ENCODE assay signal across 20 cellular contexts in genomic region chr2:85672486-85672885, GRCh38. TPM values are rescaled to one million over a fixed set of nuclear protein-coding genes. Genes with fewer than 3 reads are reported as not detected.
DNase-seq lines count a peak whose midpoint lies in the region; FAIRE-seq and TF ChIP-seq lines count a peak whose summit lies in the region.
"Had no signal": no experiment of that assay in that cellular context is flagged by ENCODE, and none has a peak within 500 bp of the region (broad histone marks: within the 10 kb centered on the region; RNA-seq: fewer than 3 reads in every experiment).

No MANE protein-coding gene starts in this region.

- intact Hi-C loops in sigmoid colon (cut with DNase I) = no loop called here
- intact Hi-C loops in CD4-positive, alpha-beta memory T cell (cut with micrococcal nuclease) = no loop called here

- no peaks in the 10 kb centered on the region for H3K27me3 ChIP-seq in sigmoid colon
- H3K27me3 ChIP-seq in CD4-positive, alpha-beta memory T cell (ENCODE audit: insufficient read depth, low read length) = no peaks in the 10 kb centered on the region
- H3K27me3 ChIP-seq: BLaER1 treated with 17β-estradiol and CSF1 and Interleukin-3, amounts not matched to agents 10 nM and 100 nM; Peyer's patch had no signal

- no peak overlapping the region for H3K4me3 Mint-ChIP-seq in endothelial cell (ENCODE audit: unreplicated experiment)
- H3K4me3 Mint-ChIP-seq in CD4-positive, alpha-beta memory T cell = no peak overlapping the region
- H3K4me3 Mint-ChIP-seq: H9 had no signal

- CTCF ChIA-PET in CD4-positive, alpha-beta memory T cell (lab: Charles Lee; ENCODE audit: partially characterized antibody) = interaction anchor here (1.0 kb wide), 1 partner anchor 408 kb away, joined by 3 read pairs; no protein-coding TSS in a partner anchor

- POLR2A ChIA-PET in CD4-positive, alpha-beta memory T cell (lab: Charles Lee; ENCODE audit: partially characterized antibody) = no interaction called here

- no peaks in the 10 kb centered on the region for H3K9me3 ChIP-seq in sigmoid colon
- H3K9me3 ChIP-seq in CD4-positive, alpha-beta memory T cell (ENCODE audit: control insufficient read depth in 1 of 2, low read length in 2 of 2) = no peaks in the 10 kb centered on the region
- H3K9me3 ChIP-seq: A549; BLaER1 treated with 17β-estradiol and CSF1 and Interleukin-3, amounts not matched to agents 10 nM and 100 nM; Peyer's patch had no signal

- H3K36me3 ChIP-seq in sigmoid colon = no peaks in the 10 kb centered on the region
- H3K36me3 ChIP-seq in CD4-positive, alpha-beta memory T cell (ENCODE audit: insufficient read depth, low read length) = no peaks in the 10 kb centered on the region
- H3K36me3 ChIP-seq: BLaER1 treated with 17β-estradiol and CSF1 and Interleukin-3, amounts not matched to agents 10 nM and 100 nM; Peyer's patch had no signal

- no peaks in the 10 kb centered on the region for H3K36me3 Mint-ChIP-seq in endothelial cell (ENCODE audit: low read depth, unreplicated experiment)
- no peaks in the 10 kb centered on the region for H3K36me3 Mint-ChIP-seq in CD4-positive, alpha-beta memory T cell

- TF ChIP-seq CTCF in sigmoid colon (IDR thresholded peaks at IDR 0.05) (no peak), endothelial cell (IDR thresholded peaks at IDR 0.05; ENCODE audit: unreplicated experiment) (no peak), D721Med (IDR thresholded peaks at IDR 0.05; ENCODE audit: insufficient read depth, missing control alignments) (no peak)

- no peaks in the 10 kb centered on the region for H3K4me1 ChIP-seq in sigmoid colon
- H3K4me1 ChIP-seq in CD4-positive, alpha-beta memory T cell (ENCODE audit: insufficient read depth, low read length) = no peaks in the 10 kb centered on the region
- H3K4me1 ChIP-seq: A549, Peyer's patch had no signal

- 71 to 73% methylated on average over 8 of the region's 8 CpGs for WGBS in sigmoid colon, 2 donors

- DNase-seq in GM12891 (ENCODE audit: insufficient read length, low spot score) (no peak), NOMO-1 (lab: John Stamatoyannopoulos, UW; ENCODE audit: unreplicated experiment in 2 of 2) (peak; percentile 64 to 74), SKM-1 treated with dmso at 0.1 percent for 144 hours (lab: John Stamatoyannopoulos, UW; ENCODE audit: unreplicated experiment) (peak; percentile 45), sigmoid colon (peak; percentile 46), endothelial cell (ENCODE audit: low spot score) (no peak), D721Med (ENCODE audit: insufficient read length, low spot score) (no peak)
- no peak for DNase-seq in CD4-positive, alpha-beta memory T cell
- DNase-seq: COR-L47, EL, H9, NCI-H1436, NCI-H2029, NCI-H2171, NCI-H748 treated with DMSO at 0.1 percent for 48 hours, SHP77 had no signal

- peaks cover 6% of the 10 kb centered on the region for H3K27me3 Mint-ChIP-seq in endothelial cell (ENCODE audit: unreplicated experiment)
- H3K27me3 Mint-ChIP-seq in CD4-positive, alpha-beta memory T cell = no peaks in the 10 kb centered on the region

- no peak overlapping the region for H3K27ac Mint-ChIP-seq in endothelial cell (ENCODE audit: unreplicated experiment)
- no peak overlapping the region for H3K27ac Mint-ChIP-seq in CD4-positive, alpha-beta memory T cell
- H3K27ac Mint-ChIP-seq: H9 had no signal

- no peak overlapping the region for H3K4me3 ChIP-seq in sigmoid colon
- no peak overlapping the region for H3K4me3 ChIP-seq in CD4-positive, alpha-beta memory T cell (ENCODE audit: low read length in 2 of 2)
- H3K4me3 ChIP-seq: A549; BLaER1 treated with 17β-estradiol and CSF1 and Interleukin-3, amounts not matched to agents 10 nM and 100 nM; Peyer's patch had no signal

- TF ChIP-seq EP300 in sigmoid colon (IDR thresholded peaks at IDR 0.05) = no peak

- TF ChIP-seq POLR2A in GM12891 (IDR thresholded peaks at IDR 0.05; ENCODE audit: low read depth, low read length) = no peak
- no peak for TF ChIP-seq POLR2A in sigmoid colon (IDR thresholded peaks at IDR 0.05)

- peak; percentile 67 for FAIRE-seq in GM12891 (lab: Jason Lieb, UNC)
- FAIRE-seq in D721Med (lab: Jason Lieb, UNC) = no peak
- FAIRE-seq: A549 had no signal

- no peak overlapping the region for H3K27ac ChIP-seq in sigmoid colon
- no peak overlapping the region for H3K27ac ChIP-seq in CD4-positive, alpha-beta memory T cell (ENCODE audit: low read depth, low read length)
- H3K27ac ChIP-seq: A549; BLaER1 treated with 17β-estradiol and CSF1 and Interleukin-3, amounts not matched to agents 10 nM and 100 nM had no signal

- peaks cover 13% of the 10 kb centered on the region for H3K4me1 Mint-ChIP-seq in endothelial cell (ENCODE audit: unreplicated experiment)
- H3K4me1 Mint-ChIP-seq in CD4-positive, alpha-beta memory T cell = peaks cover 0 to 1% (median 0%) of the 10 kb centered on the region in 4 donors

- H3K9me3 Mint-ChIP-seq in endothelial cell (ENCODE audit: unreplicated experiment) = no peaks in the 10 kb centered on the region
- no peaks in the 10 kb centered on the region for H3K9me3 Mint-ChIP-seq in CD4-positive, alpha-beta memory T cell
- H3K9me3 Mint-ChIP-seq: H9 had no signal

TF ChIP-seq in GM12891, 5 proteins besides CTCF, POLR2A, EP300 and RAD21:
- no peak for TF ChIP-seq PAX5 (IDR thresholded peaks at IDR 0.05; ENCODE audit: insufficient read depth, low read length, severe bottlenecking)
- no peak for TF ChIP-seq TAF1 (IDR thresholded peaks at IDR 0.05; ENCODE audit: low read depth, low read length)
- no peak for TF ChIP-seq POU2F2 (IDR thresholded peaks at IDR 0.05; ENCODE audit: low read depth, low read length)
- TF ChIP-seq POLR2AphosphoS5 (IDR thresholded peaks at IDR 0.05; ENCODE audit: low read depth, low read length) = no peak
- no peak for TF ChIP-seq SPI1 (IDR thresholded peaks at IDR 0.05; ENCODE audit: low read depth, low read length)

RNA-seq across cellular contexts. Expression of gene SFTPB, which starts 4.5 kb away (rescaled TPM):
- polyA plus RNA-seq in GM12891 (2012; ENCODE audit: low read depth, missing spikeins) = not detected
- total RNA-seq in sigmoid colon (not detected), endothelial cell (ENCODE audit: unreplicated experiment) (not detected)
- polyA plus RNA-seq in sigmoid colon = 10 to 100 TPM in 1 of 3 donors, under 1 TPM in 1, not detected in 1; 0.57 to 23.4 TPM
- not detected for total RNA-seq in CD4-positive, alpha-beta memory T cell
- polyA plus RNA-seq in CD4-positive, alpha-beta memory T cell = not detected
- total RNA-seq: H9, LHCN-M2, NCI-H460 had no signal
- polyA plus RNA-seq: A549 had no signal

RNA-seq across cellular contexts. Expression of gene GNLY, which starts 21.7 kb away (rescaled TPM):
- not detected for polyA plus RNA-seq in GM12891 (2012; ENCODE audit: low read depth, missing spikeins)
- total RNA-seq in sigmoid colon (1 to 10 TPM in 1 of 4 donors, not detected in 3; 1.6 TPM), endothelial cell (ENCODE audit: unreplicated experiment) (not detected)
- polyA plus RNA-seq in sigmoid colon = 10 to 100 TPM in 1 of 3 donors, 1 to 10 TPM in 2; 2.4 to 13.9 (median 4.2) TPM
- total RNA-seq in CD4-positive, alpha-beta memory T cell = 10 to 100 TPM; 17.2 to 20.0 TPM
- polyA plus RNA-seq in CD4-positive, alpha-beta memory T cell = 10 to 100 TPM; 22.3 to 32.2 TPM
- total RNA-seq: H9, LHCN-M2, NCI-H460 had no signal
- polyA plus RNA-seq: A549 had no signal

RNA-seq across cellular contexts. Expression of gene USP39, which starts 56.5 kb away (rescaled TPM):
- 41.5 TPM for polyA plus RNA-seq in GM12891 (2012; ENCODE audit: low read depth, missing spikeins)
- total RNA-seq in sigmoid colon (100 to 1,000 TPM in 1 of 4 donors, 10 to 100 TPM in 3; 56.4 to 136 (median 72.0) TPM), endothelial cell (ENCODE audit: unreplicated experiment) (64.0 TPM)
- 10 to 100 TPM; 39.9 to 49.2 (median 41.4) TPM for polyA plus RNA-seq in sigmoid colon
- total RNA-seq in CD4-positive, alpha-beta memory T cell = 10 to 100 TPM; 57.2 to 61.7 TPM
- polyA plus RNA-seq in CD4-positive, alpha-beta memory T cell = 10 to 100 TPM; 72.5 to 90.2 TPM

Comparison
In these comparisons a context has a peak if more than half of its experiments do, and no peak if none do; other contexts are left out.
1. DNase-seq: peak in NOMO-1 (2 of 2), SKM-1 treated with dmso at 0.1 percent for 144 hours (single experiment) and sigmoid colon (single experiment); none in GM12891 (single experiment), endothelial cell (single experiment), D721Med (single experiment) and CD4-positive, alpha-beta memory T cell (0 of 5).
2. RNA of gene GNLY, which starts 21.7 kb away (total RNA-seq): 17.2 to 20.0 TPM in CD4-positive, alpha-beta memory T cell; not detected in endothelial cell (single experiment) and 1.6 TPM in sigmoid colon; every median in the first group is over 4 times any median in the second.